ENCODE assay signal across 10 cellular contexts in the genomic region with DNA sequence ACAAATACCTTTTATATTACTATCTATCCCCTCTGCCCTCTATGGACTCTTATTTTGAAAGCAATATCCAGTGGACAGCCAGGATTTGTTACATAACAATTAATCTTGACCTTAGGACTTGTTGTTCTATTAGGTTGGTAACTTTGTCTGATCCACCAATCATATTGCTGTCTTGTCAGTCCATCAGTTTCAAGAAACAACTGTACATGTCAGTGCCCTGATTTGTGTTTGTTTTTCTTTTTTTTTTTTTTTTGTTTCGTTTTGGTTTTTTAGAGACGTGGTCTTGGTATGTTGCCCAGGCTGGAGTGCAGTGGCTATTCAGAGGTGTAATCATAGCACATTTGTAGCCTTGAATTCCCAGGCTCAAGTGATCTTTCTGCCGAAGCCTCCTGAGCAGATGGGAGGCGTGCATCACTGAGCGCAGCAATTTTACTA. TPM values are rescaled to one million over a fixed set of nuclear protein-coding genes. Genes with fewer than 3 reads are reported as not detected.
DNase-seq lines count a peak whose midpoint lies in the region; ATAC-seq and TF ChIP-seq lines count a peak whose summit lies in the region.
"Had no signal": no experiment of that assay in that cellular context is flagged by ENCODE, and none has a peak within 500 bp of the region (broad histone marks: within the 10 kb centered on the region; RNA-seq: fewer than 3 reads in every experiment).

No MANE protein-coding gene starts in this region.

- no peaks in the 10 kb centered on the region for H3K27me3 ChIP-seq in MG63
- H3K27me3 ChIP-seq in WERI-Rb-1 (ENCODE audit: insufficient read depth, low read depth, severe bottlenecking): no peaks in the 10 kb centered on the region
- no peaks in the 10 kb centered on the region for H3K27me3 ChIP-seq in right atrium auricular region
- H3K27me3 ChIP-seq in skeletal muscle satellite cell (ENCODE audit: control insufficient read depth, insufficient read depth, low read length): peaks cover 4% of the 10 kb centered on the region

- no peaks in the 10 kb centered on the region for H3K9me3 ChIP-seq in MG63
- H3K9me3 ChIP-seq in WERI-Rb-1 (ENCODE audit: severe bottlenecking): peaks cover 8% of the 10 kb centered on the region
- H3K9me3 ChIP-seq in right atrium auricular region: no peaks in the 10 kb centered on the region
- no peaks in the 10 kb centered on the region for H3K9me3 ChIP-seq in skeletal muscle satellite cell (replicated peaks; ENCODE audit: low read length)

- DNase-seq in MG63 (no peak), WERI-Rb-1 (peak; percentile 38), right atrium auricular region (ENCODE audit: low spot score) (no peak), NCI-H526 (lab: John Stamatoyannopoulos, UW) (no peak), NCI-H748 (lab: John Stamatoyannopoulos, UW; ENCODE audit: unreplicated experiment) (no peak)
- DNase-seq: foreskin melanocyte, NCI-H1436 treated with DMSO at 0.1 percent for 48 hours had no signal

- H3K4me2 ChIP-seq in skeletal muscle satellite cell (ENCODE audit: low read length): peak overlapping the region; percentile 52

- H3K36me3 ChIP-seq in MG63: no peaks in the 10 kb centered on the region
- H3K36me3 ChIP-seq in WERI-Rb-1: no peaks in the 10 kb centered on the region
- H3K36me3 ChIP-seq in right atrium auricular region: no peaks in the 10 kb centered on the region
- H3K36me3 ChIP-seq in skeletal muscle satellite cell (ENCODE audit: insufficient read depth, low read length): no peaks in the 10 kb centered on the region

- H3K4me3 ChIP-seq in MG63: peak overlapping the region; percentile 7; the same call in 1 of the 2 replicates
- H3K4me3 ChIP-seq in WERI-Rb-1 (ENCODE audit: low read depth, low read length): no peak overlapping the region
- peak overlapping the region in 1 of 2 donors; percentile 12 for H3K4me3 ChIP-seq in right atrium auricular region
- H3K4me3 ChIP-seq in skeletal muscle satellite cell (ENCODE audit: low read length): peak overlapping the region; percentile 1

- H3K27ac ChIP-seq in WERI-Rb-1 (no peak overlapping the region), right atrium auricular region (peak overlapping the region; percentile 26 to 90)

- H3K4me1 ChIP-seq in right atrium auricular region: peaks cover 0 to 34% of the 10 kb centered on the region in 2 donors
- H3K4me1 ChIP-seq in skeletal muscle satellite cell (ENCODE audit: control insufficient read depth, insufficient read depth, low read length): peaks cover 11% of the 10 kb centered on the region

- H3K9ac ChIP-seq in skeletal muscle satellite cell (ENCODE audit: low read depth, low read length): no peak overlapping the region

- no peak for TF ChIP-seq CTCF in WERI-Rb-1 (IDR thresholded peaks at IDR 0.05; ENCODE audit: low read depth, low read length)
- no peak for TF ChIP-seq CTCF in right atrium auricular region (IDR thresholded peaks at IDR 0.05)

- no peak for ATAC-seq in HG03565 (IDR thresholded peaks at IDR 0.05; ENCODE audit: unreplicated experiment)
- ATAC-seq: WTC11 had no signal

RNA-seq across cellular contexts. Expression of gene SCP2, which starts 1.5 kb away (rescaled TPM):
- total RNA-seq in MG63 (2014; rRNA removed; shearing (Covaris generic); ENCODE audit: low replicate concordance): 74.0 and 115 TPM in 2 replicates
- total RNA-seq in right atrium auricular region: 100 to 1,000 TPM in 1 of 2 donors, 10 to 100 TPM in 1; 67.1 to 163 TPM
- total RNA-seq in skeletal muscle satellite cell (2012; rRNA removed): 87.6 and 119 TPM in 2 replicates

RNA-seq across cellular contexts. Expression of gene ECHDC2, which starts 4.0 kb away (rescaled TPM):
- 11.8 and 28.2 TPM in 2 replicates for total RNA-seq in MG63 (2014; rRNA removed; shearing (Covaris generic); ENCODE audit: low replicate concordance)
- 10 to 100 TPM; 50.4 to 53.1 TPM for total RNA-seq in right atrium auricular region
- 5.5 and 11.9 TPM in 2 replicates for total RNA-seq in skeletal muscle satellite cell (2012; rRNA removed)
